ENCODE assay signal across 8 cellular contexts in genomic region chr20:53934421-53935352, GRCh38.
DNase-seq lines count a peak whose midpoint lies in the region; ATAC-seq and TF ChIP-seq lines count a peak whose summit lies in the region.

No MANE protein-coding gene starts in this region.

- H3K36me3 Mint-ChIP-seq in T-helper 17 cell (ENCODE audit: low read depth) (peaks cover 2% of the 10 kb centered on the region), Calu3 (ENCODE audit: insufficient read depth, unreplicated experiment) (no peaks in the 10 kb centered on the region)

- H3K27ac Mint-ChIP-seq in T-helper 17 cell = peak overlapping the region; percentile 90
- H3K27ac Mint-ChIP-seq in Calu3 (ENCODE audit: unreplicated experiment) = no peak overlapping the region

- no peaks in the 10 kb centered on the region for H3K9me3 ChIP-seq in T-helper 17 cell (ENCODE audit: control insufficient read depth, low read length, poor library complexity, severe bottlenecking)

- no peak for TF ChIP-seq CTCF in fibroblast of villous mesenchyme (IDR thresholded peaks at IDR 0.05; ENCODE audit: insufficient read depth, low read depth, low read length)
- TF ChIP-seq CTCF in Calu3 (IDR thresholded peaks at IDR 0.05; ENCODE audit: unreplicated experiment) = no peak

- peak; percentile 45 for ATAC-seq in HG03175 (IDR thresholded peaks at IDR 0.05; ENCODE audit: unreplicated experiment)
- ATAC-seq in T-helper 17 cell = peak; percentile 55
- peak; percentile 78 for ATAC-seq in sciatic nerve

- DNase-seq in SIG-M5 treated with dmso at 0.1 percent for 504 hours (lab: John Stamatoyannopoulos, UW; ENCODE audit: unreplicated experiment) (peak; percentile 89), SIG-M5 (lab: John Stamatoyannopoulos, UW) (no peak), T-helper 17 cell (no peak), fibroblast of villous mesenchyme (ENCODE audit: low read depth) (peak; percentile 84), sciatic nerve (ENCODE audit: low spot score) (no peak), hippocampal formation (lab: John Stamatoyannopoulos, UW) (no peak), Calu3 (no peak)

- H3K27me3 Mint-ChIP-seq in T-helper 17 cell (no peaks in the 10 kb centered on the region), Calu3 (ENCODE audit: unreplicated experiment) (no peaks in the 10 kb centered on the region)

- no TSS peak for BruUV-seq in Calu3 (replicated peaks; lab: Mats Ljungman, UMichigan)

- CTCF ChIA-PET in Calu3 (lab: Charles Lee) = interaction anchor here (0.7 to 1.3 kb wide), 2 partner anchors 10 to 19 kb away, joined by 8 read pairs; no protein-coding TSS in a partner anchor

- no peaks in the 10 kb centered on the region for H3K9me3 Mint-ChIP-seq in Calu3 (ENCODE audit: low read depth, unreplicated experiment)

- intact Hi-C loops in sciatic nerve (cut with DNase I) = no loop called here
- intact Hi-C loops in Calu3 (cut with micrococcal nuclease; ENCODE audit: unreplicated experiment) = no loop called here

- H3K4me3 ChIP-seq in fibroblast of villous mesenchyme (ENCODE audit: low read depth, low read length) = peak overlapping the region; percentile 13

- H3K4me3 Mint-ChIP-seq in T-helper 17 cell (peak overlapping the region; percentile 75), Calu3 (ENCODE audit: low read depth, unreplicated experiment) (no peak overlapping the region)

- peaks cover 26% of the 10 kb centered on the region for H3K4me1 Mint-ChIP-seq in T-helper 17 cell
- H3K4me1 Mint-ChIP-seq in Calu3 (ENCODE audit: low read depth, unreplicated experiment) = peaks cover 51% of the 10 kb centered on the region

Comparison
In these comparisons a context has a peak if more than half of its experiments do, and no peak if none do; other contexts are left out.
1. DNase-seq: peak in SIG-M5 treated with dmso at 0.1 percent for 504 hours (single experiment) and fibroblast of villous mesenchyme (single experiment); none in SIG-M5 (single experiment), T-helper 17 cell (0 of 3), sciatic nerve (single experiment), hippocampal formation (0 of 2) and Calu3 (single experiment).
2. Peak in every context shown above with its lines, with median percentiles within 50 percentile points of each other: ATAC-seq.